Comparison of ENCODE assay signal across 15 cellular contexts in genomic region chr18:79955302-79956075, GRCh38. TPM values are rescaled to one million over a fixed set of nuclear protein-coding genes. Genes with fewer than 3 reads are reported as not detected.
DNase-seq lines count a peak whose midpoint lies in the region; ATAC-seq and TF ChIP-seq lines count a peak whose summit lies in the region.
"Had no signal": no experiment of that assay in that cellular context is flagged by ENCODE, and none has a peak within 500 bp of the region (broad histone marks: within the 10 kb centered on the region; RNA-seq: fewer than 3 reads in every experiment).

No MANE protein-coding gene starts in this region.

- H3K4me3 ChIP-seq in heart right ventricle (no peak overlapping the region), colonic mucosa (no peak overlapping the region), vagina (no peak overlapping the region)
- H3K4me3 ChIP-seq: ascending aorta, gastrocnemius medialis had no signal

- peak; percentile 43 for DNase-seq in cardiac septum (ENCODE audit: low spot score)
- DNase-seq in heart right ventricle: no peak
- peak; percentile 19 for DNase-seq in colonic mucosa
- peak; percentile 41 for DNase-seq in mesenteric fat pad (ENCODE audit: low spot score)
- no peak for DNase-seq in vagina (ENCODE audit: extremely low spot score in 2 of 2)
- no peak for DNase-seq in GM10248 (ENCODE audit: extremely low spot score)
- no peak for DNase-seq in NCI-H748 treated with DMSO at 0.1 percent for 48 hours (lab: John Stamatoyannopoulos, UW)
- DNase-seq: left ventricle myocardium superior; NCI-H1105 treated with DMSO at 0.1 percent for 48 hours; NCI-H524 treated with DMSO at 0.1 percent for 48 hours; stimulated activated CD4-positive, alpha-beta T cell treated with anti-CD3 and anti-CD28 coated beads, Interleukin-1b, Interleukin-23, amount 100 ng/mL, for 48 hours had no signal

- CTCF ChIA-PET in GM10248 (lab: Yijun Ruan, JAX): interaction anchor here (1.3 to 2.3 kb wide), 3 partner anchors 8 to 259 kb away, joined by 3 to 7 read pairs (median 6); no protein-coding TSS in a partner anchor

- no peak overlapping the region for H3K9ac ChIP-seq in colonic mucosa (ENCODE audit: low read depth in 2 of 2, low read length in 2 of 2)
- H3K9ac ChIP-seq: KMS-11 had no signal

- 90 to 91% methylated on average over 12 of the region's 12 CpGs for WGBS in heart right ventricle, 2 donors

- H3K27me3 ChIP-seq in heart right ventricle (peaks cover 0 to 12% (median 0%) of the 10 kb centered on the region in 7 donors), colonic mucosa (no peaks in the 10 kb centered on the region), vagina (no peaks in the 10 kb centered on the region)
- H3K27me3 ChIP-seq: ascending aorta, gastrocnemius medialis had no signal

- intact Hi-C loops in cardiac septum (cut with DNase I) (no loop called here), heart right ventricle (cut with DNase I) (loop anchor here in 1 of 10 donors (10.0 kb wide), 2 partner anchors 79 to 561 kb away; partner anchors contain the start of genes NFATC1 and RBFA), colonic mucosa (cut with DNase I) (no loop called here), vagina (cut with DNase I) (no loop called here)

- H3K9me3 ChIP-seq in heart right ventricle: no peaks in the 10 kb centered on the region
- no peaks in the 10 kb centered on the region for H3K9me3 ChIP-seq in colonic mucosa
- no peaks in the 10 kb centered on the region for H3K9me3 ChIP-seq in vagina
- H3K9me3 ChIP-seq: ascending aorta, gastrocnemius medialis had no signal

- H3K27ac ChIP-seq in heart right ventricle (no peak overlapping the region), colonic mucosa (no peak overlapping the region), vagina (peak overlapping the region; percentile 27)
- H3K27ac ChIP-seq: ascending aorta, KMS-11 had no signal

- H3K36me3 ChIP-seq in heart right ventricle: no peaks in the 10 kb centered on the region
- no peaks in the 10 kb centered on the region for H3K36me3 ChIP-seq in colonic mucosa
- no peaks in the 10 kb centered on the region for H3K36me3 ChIP-seq in vagina
- H3K36me3 ChIP-seq: ascending aorta, gastrocnemius medialis had no signal

- POLR2A ChIA-PET in GM10248 (lab: Yijun Ruan, JAX): no interaction called here

- ATAC-seq in heart right ventricle (no peak), GM18868 (IDR thresholded peaks at IDR 0.05; ENCODE audit: unreplicated experiment) (no peak)

- TF ChIP-seq CTCF in heart right ventricle (IDR thresholded peaks at IDR 0.05) (no peak), colonic mucosa (IDR thresholded peaks at IDR 0.05) (no peak), vagina (IDR thresholded peaks at IDR 0.05) (no peak), GM10248 (IDR thresholded peaks at IDR 0.05; ENCODE audit: control extremely low read depth, extremely low read depth, low read depth, missing control alignments) (no peak)

- no peak for TF ChIP-seq POLR2A in vagina (IDR thresholded peaks at IDR 0.05)

- peaks cover 0 to 18% (median 4%) of the 10 kb centered on the region in 9 donors for H3K4me1 ChIP-seq in heart right ventricle
- H3K4me1 ChIP-seq in colonic mucosa: peaks cover 7% of the 10 kb centered on the region
- peaks cover 12% of the 10 kb centered on the region for H3K4me1 ChIP-seq in vagina

RNA-seq across cellular contexts. Expression of gene SLC66A2, which starts 4.0 kb away (rescaled TPM):
- total RNA-seq in cardiac septum (23.5 TPM), heart right ventricle (10 to 100 TPM; 21.4 to 31.0 (median 23.5) TPM), colonic mucosa (10 to 100 TPM; 74.9 to 88.0 TPM), mesenteric fat pad (85.9 TPM), vagina (32.2 TPM)
- 10 to 100 TPM; 28.4 to 32.3 TPM for polyA plus RNA-seq in heart right ventricle

RNA-seq across cellular contexts. Expression of gene HSBP1L1, which starts 9.0 kb away (rescaled TPM):
- total RNA-seq in cardiac septum (7.9 TPM), heart right ventricle (10 to 100 TPM in 2 of 10 donors, 1 to 10 TPM in 8; 4.1 to 12.9 (median 6.4) TPM), colonic mucosa (10 to 100 TPM; 51.8 to 59.6 TPM), mesenteric fat pad (18.8 TPM), vagina (32.2 TPM)
- 10 to 100 TPM in 1 of 2 donors, 1 to 10 TPM in 1; 3.8 to 56.5 TPM for polyA plus RNA-seq in heart right ventricle

RNA-seq across cellular contexts. Expression of gene TXNL4A, which starts 32.9 kb away (rescaled TPM):
- total RNA-seq in cardiac septum (96.5 TPM), heart right ventricle (100 to 1,000 TPM in 1 of 10 donors, 10 to 100 TPM in 9; 63.3 to 115 (median 87.2) TPM), colonic mucosa (100 to 1,000 TPM; 101 to 138 TPM), mesenteric fat pad (107 TPM), vagina (24.8 TPM)
- 100 to 1,000 TPM; 115 to 144 TPM for polyA plus RNA-seq in heart right ventricle

Comparison
In these comparisons a context has a peak if more than half of its experiments do, and no peak if none do; other contexts are left out.
1. DNase-seq: peak in cardiac septum (single experiment), colonic mucosa (single experiment) and mesenteric fat pad (single experiment); none in heart right ventricle (0 of 2), vagina (0 of 2), GM10248 (single experiment) and NCI-H748 treated with DMSO at 0.1 percent for 48 hours (single experiment).